ENCODE assay signal across 2 cellular contexts in the genomic region with DNA sequence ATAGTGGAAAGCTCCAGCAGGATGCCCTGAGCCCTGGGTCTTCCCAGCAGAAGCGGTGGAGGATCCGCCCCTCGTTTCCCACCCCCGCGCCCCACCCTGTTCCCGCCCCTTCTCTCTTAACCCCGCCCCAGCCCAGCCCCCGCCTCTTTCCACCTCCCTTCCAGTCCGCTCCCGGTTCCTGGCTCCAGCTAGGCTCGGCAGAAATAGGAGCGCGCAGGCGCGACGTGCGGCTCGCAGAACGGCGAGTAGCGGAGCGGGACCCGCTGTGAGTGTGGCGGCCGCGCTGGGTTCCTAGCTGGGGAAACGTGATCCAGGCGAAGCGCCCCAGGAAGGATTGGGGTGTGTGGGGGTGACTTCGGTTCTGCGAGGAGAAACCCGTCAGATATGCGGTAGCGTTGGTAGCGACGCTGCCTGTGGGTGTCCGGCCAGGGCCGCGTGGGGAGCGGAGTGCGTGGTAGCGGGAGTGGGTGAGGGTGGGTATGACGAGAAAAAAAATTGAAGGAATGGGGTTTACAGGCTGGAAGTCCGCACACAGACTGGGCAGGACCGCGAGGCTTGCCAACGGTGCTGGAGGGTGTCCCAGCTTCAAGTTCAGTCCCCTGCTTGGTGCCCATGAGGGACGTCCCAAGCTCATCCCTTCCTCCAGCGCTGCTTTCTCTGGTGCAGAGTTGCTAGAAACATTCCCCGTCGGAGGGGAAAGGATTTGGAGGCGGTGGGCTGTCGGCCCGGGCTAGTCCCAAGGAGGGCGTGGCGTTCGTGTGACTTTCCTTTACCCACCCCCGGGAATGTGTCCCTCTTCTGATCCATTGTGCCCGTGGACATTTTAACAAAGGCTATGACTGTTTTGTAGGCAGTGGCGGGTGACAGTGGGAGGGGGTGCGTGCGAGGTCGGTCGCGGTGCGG.
TF ChIP-seq lines count a peak whose summit lies in the region.

Gene PRRG1 (plus strand): TSS at position 234 of the 903 bp plus-strand sequence. CDS start 56,886 bp downstream, outside the sequence.

TF ChIP-seq in A549, 52 proteins besides CTCF, POLR2A, EP300 and RAD21 (continued from another document):
- TF ChIP-seq RNF2 (IDR thresholded peaks at IDR 0.05; ENCODE audit: borderline replicate concordance, low read depth): no peak
- TF ChIP-seq REST (IDR thresholded peaks at IDR 0.05): no peak
- TF ChIP-seq CHD2 (IDR thresholded peaks at IDR 0.05; ENCODE audit: low read length, partially characterized antibody): peak; percentile 19
- TF ChIP-seq CBX8 (IDR thresholded peaks at IDR 0.05): no peak
- TF ChIP-seq JUNB (IDR thresholded peaks at IDR 0.05): no peak
- TF ChIP-seq, protein P1, sequence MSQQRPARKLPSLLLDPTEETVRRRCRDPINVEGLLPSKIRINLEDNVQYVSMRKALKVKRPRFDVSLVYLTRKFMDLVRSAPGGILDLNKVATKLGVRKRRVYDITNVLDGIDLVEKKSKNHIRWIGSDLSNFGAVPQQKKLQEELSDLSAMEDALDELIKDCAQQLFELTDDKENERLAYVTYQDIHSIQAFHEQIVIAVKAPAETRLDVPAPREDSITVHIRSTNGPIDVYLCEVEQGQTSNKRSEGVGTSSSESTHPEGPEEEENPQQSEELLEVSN (IDR thresholded peaks at IDR 0.05; ENCODE audit: borderline replicate concordance, low read depth): peak; percentile 32; the same call in 1 of the 2 replicates
- TF ChIP-seq ELK1 (IDR thresholded peaks at IDR 0.05; ENCODE audit: low read depth, low read length): no peak
- TF ChIP-seq HDAC2 (IDR thresholded peaks at IDR 0.05): no peak
- peak; percentile 17; the same call in 1 of the 2 replicates for TF ChIP-seq PHF8 (IDR thresholded peaks at IDR 0.05; ENCODE audit: borderline replicate concordance, low read depth)

TF ChIP-seq in HCT116, 20 proteins besides CTCF, POLR2A, EP300 and RAD21 (continued from another document):
- TF ChIP-seq TCF7L2 (IDR thresholded peaks at IDR 0.05; ENCODE audit: borderline replicate concordance, extremely low read depth, insufficient read depth, insufficient read length): no peak
- no peak for TF ChIP-seq CEBPB (IDR thresholded peaks at IDR 0.05; ENCODE audit: low read depth)
- TF ChIP-seq FOSL1 (IDR thresholded peaks at IDR 0.05; ENCODE audit: low read depth): no peak
- TF ChIP-seq SIN3A (IDR thresholded peaks at IDR 0.05; ENCODE audit: low read depth): 0 out of 2 replicates have a peak, but pooled peaks have one; percentile 34
- no peak for TF ChIP-seq REST (IDR thresholded peaks at IDR 0.05; ENCODE audit: low read depth)
- no peak for TF ChIP-seq EZH2 (IDR thresholded peaks at IDR 0.05)
